9 cellular contexts compared by ENCODE assay signal in the genomic region with DNA sequence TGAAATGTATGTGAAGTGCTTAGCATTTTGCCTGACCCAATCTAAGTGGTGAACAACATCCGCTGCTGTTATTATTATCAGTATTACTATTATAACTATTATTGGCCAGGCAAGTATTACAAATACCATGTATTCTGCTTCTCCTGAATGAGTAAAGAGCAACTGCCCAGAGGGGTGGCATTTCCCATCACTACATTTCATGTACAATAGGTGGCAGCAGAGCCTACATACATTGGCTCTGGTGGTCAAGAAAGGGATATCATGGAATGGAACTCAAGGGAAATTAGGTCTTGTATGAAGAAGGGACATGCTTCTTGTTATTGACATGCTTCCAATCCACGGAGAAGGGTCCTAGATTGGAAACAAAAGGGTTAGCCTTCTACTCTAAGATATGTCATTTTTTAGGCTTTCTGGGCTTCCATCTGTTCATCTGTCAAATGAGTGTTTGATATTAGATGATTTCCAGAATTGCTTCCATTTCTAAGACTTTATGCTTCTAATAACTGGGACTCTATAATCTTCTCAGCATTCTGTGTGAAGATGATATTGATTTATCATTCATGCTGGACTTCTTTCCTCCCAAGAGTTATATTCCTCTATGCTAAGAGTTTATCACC.
DNase-seq lines count a peak whose midpoint lies in the region; ATAC-seq and TF ChIP-seq lines count a peak whose summit lies in the region.
"Had no signal": no experiment of that assay in that cellular context is flagged by ENCODE, and none has a peak within 500 bp of the region (broad histone marks: within the 10 kb centered on the region; RNA-seq: fewer than 3 reads in every experiment).

No MANE protein-coding gene starts in this region.

- no CpG with 5 or more reads among the region's 2 CpGs for WGBS in trophoblast cell (ENCODE audit: extremely low coverage, insufficient coverage, insufficient read length)

- ATAC-seq in GM19467 (IDR thresholded peaks at IDR 0.05; ENCODE audit: unreplicated experiment) (peak; percentile 56), HG02870 (IDR thresholded peaks at IDR 0.05; ENCODE audit: unreplicated experiment) (no peak)

- H3K4me1 Mint-ChIP-seq in T-helper 2 cell treated with Interferon-gamma antibody and Interleukin-4, amounts not matched to agents 5 μg/mL and 100 μg/mL, for 36 hours (ENCODE audit: low read depth): no peaks in the 10 kb centered on the region

- no peaks in the 10 kb centered on the region for H3K27me3 Mint-ChIP-seq in T-helper 2 cell treated with Interferon-gamma antibody and Interleukin-4, amounts not matched to agents 5 μg/mL and 100 μg/mL, for 36 hours (ENCODE audit: low read depth)

- no peak overlapping the region for H2AK5ac ChIP-seq in trophoblast cell (ENCODE audit: low read length)

- H3K36me3 Mint-ChIP-seq in T-helper 2 cell treated with Interferon-gamma antibody and Interleukin-4, amounts not matched to agents 5 μg/mL and 100 μg/mL, for 36 hours (ENCODE audit: low read depth): no peaks in the 10 kb centered on the region

- H2AFZ ChIP-seq in trophoblast cell (ENCODE audit: insufficient read depth, low read length, poor library complexity): no peak overlapping the region

- H3K4me3 Mint-ChIP-seq in T-helper 2 cell treated with Interferon-gamma antibody and Interleukin-4, amounts not matched to agents 5 μg/mL and 100 μg/mL, for 36 hours: no peak overlapping the region

- H3K4me3 ChIP-seq in fibroblast of villous mesenchyme (ENCODE audit: low read depth, low read length): no peak overlapping the region
- no peak overlapping the region for H3K4me3 ChIP-seq in trophoblast cell (ENCODE audit: low read depth, low read length)
- H3K4me3 ChIP-seq: skin epidermis had no signal

- no peak overlapping the region for H3K18ac ChIP-seq in trophoblast cell (ENCODE audit: low read length)

- no peaks in the 10 kb centered on the region for H3K79me1 ChIP-seq in trophoblast cell (ENCODE audit: low read length)

- H3K23ac ChIP-seq in trophoblast cell (ENCODE audit: low read length): no peak overlapping the region

- H2BK120ac ChIP-seq in trophoblast cell (ENCODE audit: insufficient read depth, low read length, poor library complexity): no peak overlapping the region

- H3K14ac ChIP-seq in trophoblast cell (ENCODE audit: low read length): no peak overlapping the region

- H3K79me2 ChIP-seq in trophoblast cell (ENCODE audit: control insufficient read depth, insufficient read depth, low read length, poor library complexity): no peaks in the 10 kb centered on the region

- peak; percentile 84 for TF ChIP-seq CTCF in fibroblast of villous mesenchyme (IDR thresholded peaks at IDR 0.05; ENCODE audit: insufficient read depth, low read depth, low read length)

- H2BK5ac ChIP-seq in trophoblast cell (ENCODE audit: low read depth, low read length, poor library complexity): no peak overlapping the region

- H3K27ac ChIP-seq in trophoblast cell (ENCODE audit: low read depth, low read length): no peak overlapping the region
- H3K27ac ChIP-seq: skin epidermis had no signal

- no peak overlapping the region for H4K12ac ChIP-seq in trophoblast cell (ENCODE audit: low read depth, low read length)

- no peak overlapping the region for H3K27ac Mint-ChIP-seq in T-helper 2 cell treated with Interferon-gamma antibody and Interleukin-4, amounts not matched to agents 5 μg/mL and 100 μg/mL, for 36 hours

- H4K91ac ChIP-seq in trophoblast cell (ENCODE audit: low read depth, low read length): no peak overlapping the region

- H3K9ac ChIP-seq in trophoblast cell (ENCODE audit: low read length): no peak overlapping the region

- no peaks in the 10 kb centered on the region for H3K9me3 ChIP-seq in trophoblast cell (ENCODE audit: insufficient read depth, low read depth, low read length)

- H3K9me3 Mint-ChIP-seq in T-helper 2 cell treated with Interferon-gamma antibody and Interleukin-4, amounts not matched to agents 5 μg/mL and 100 μg/mL, for 36 hours: no peaks in the 10 kb centered on the region

- H4K8ac ChIP-seq in trophoblast cell (ENCODE audit: low read depth, low read length): no peak overlapping the region

- H3K4me1 ChIP-seq in trophoblast cell (ENCODE audit: control insufficient read depth in 1 of 2, insufficient read depth in 2 of 2, low read length in 2 of 2): no peaks in the 10 kb centered on the region

- no peak overlapping the region for H2BK12ac ChIP-seq in trophoblast cell (ENCODE audit: low read length)

- H3K4me2 ChIP-seq in trophoblast cell (ENCODE audit: low read length): no peak overlapping the region

- H3K4ac ChIP-seq in trophoblast cell (ENCODE audit: low read depth, low read length): no peak overlapping the region

- H3K27me3 ChIP-seq in trophoblast cell (ENCODE audit: insufficient read depth, low read length): no peaks in the 10 kb centered on the region

- peak; percentile 67 for DNase-seq in D341Med (ENCODE audit: low spot score)
- peak; percentile 80 for DNase-seq in NAMALWA (ENCODE audit: low spot score)
- peak; percentile 27 for DNase-seq in SKM-1 treated with dmso at 0.1 percent for 144 hours (lab: John Stamatoyannopoulos, UW; ENCODE audit: unreplicated experiment)
- peak; percentile 60 for DNase-seq in fibroblast of villous mesenchyme (ENCODE audit: low read depth)
- peak; percentile 43 to 71 for DNase-seq in trophoblast cell
- no peak for DNase-seq in T-helper 2 cell treated with Interferon-gamma antibody and Interleukin-4, amounts not matched to agents 5 μg/mL and 100 μg/mL, for 36 hours (ENCODE audit: low spot score)

- H3K36me3 ChIP-seq in trophoblast cell (ENCODE audit: control insufficient read depth in 1 of 2, insufficient read depth in 2 of 2, low read length in 2 of 2): no peaks in the 10 kb centered on the region
